ENCODE assay signal across 20 cellular contexts in the genomic region with DNA sequence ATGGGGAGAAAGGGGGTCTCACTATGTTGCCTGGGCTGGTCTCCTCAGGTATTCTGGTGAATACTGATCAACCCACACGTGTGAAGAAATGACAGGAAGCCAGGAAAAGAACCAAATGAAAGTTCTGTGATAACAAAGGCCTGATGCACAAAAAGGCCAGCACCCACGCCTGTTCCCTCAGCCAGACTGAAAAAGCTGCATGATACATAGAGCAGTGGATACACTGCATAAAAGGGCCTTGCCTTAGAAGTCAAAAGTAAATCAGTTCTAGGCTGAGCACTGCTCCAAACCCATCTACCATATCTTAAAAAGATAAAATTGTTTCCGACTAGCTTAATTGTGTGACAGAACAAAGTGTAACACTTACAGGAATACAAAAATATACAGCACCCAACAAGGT.
"Had no signal": no experiment of that assay in that cellular context is flagged by ENCODE, and none has a peak within 500 bp of the region (broad histone marks: within the 10 kb centered on the region; RNA-seq: fewer than 3 reads in every experiment).

No MANE protein-coding gene starts in this region.

- H3K27me3 Mint-ChIP-seq: naive thymus-derived CD4-positive, alpha-beta T cell; stimulated activated naive B cell treated with anti-CD40 and anti-IgM and Interleukin-4, amounts not matched to agents 10 μg/mL and 1 μg/mL and 100 μg/mL, for 72 hours; stimulated activated naive CD8-positive, alpha-beta T cell treated with anti-CD3 and anti-CD28 coated beads, Interleukin-15, amount 100 ng/mL, for 72 hours had no signal

- H3K4me1 Mint-ChIP-seq: stimulated activated naive B cell treated with anti-CD40 and anti-IgM and Interleukin-4, amounts not matched to agents 10 μg/mL and 1 μg/mL and 100 μg/mL, for 72 hours had no signal

- H3K4me1 ChIP-seq: colonic mucosa, esophagus squamous epithelium, gastroesophageal sphincter, psoas muscle had no signal

- ATAC-seq: gastroesophageal sphincter; left colon; naive thymus-derived CD4-positive, alpha-beta T cell; psoas muscle; stimulated activated naive B cell treated with anti-CD40 and anti-IgM and Interleukin-4, amounts not matched to agents 10 μg/mL and 1 μg/mL and 100 μg/mL, for 72 hours; stimulated activated naive CD8-positive, alpha-beta T cell treated with anti-CD3 and anti-CD28 coated beads, Interleukin-15, amount 100 ng/mL, for 72 hours had no signal

- H3K9me3 Mint-ChIP-seq: naive thymus-derived CD4-positive, alpha-beta T cell; stimulated activated naive B cell treated with anti-CD40 and anti-IgM and Interleukin-4, amounts not matched to agents 10 μg/mL and 1 μg/mL and 100 μg/mL, for 72 hours; stimulated activated naive CD8-positive, alpha-beta T cell treated with anti-CD3 and anti-CD28 coated beads, Interleukin-15, amount 100 ng/mL, for 72 hours had no signal

- H3K36me3 ChIP-seq: colonic mucosa had no signal

- DNase-seq: colonic mucosa; dermis blood vessel endothelial cell; esophagus squamous epithelium; foreskin fibroblast; glutamatergic neuron; kidney; left colon; mammary epithelial cell; naive thymus-derived CD4-positive, alpha-beta T cell; psoas muscle; retina; small intestine; stimulated activated CD4-positive, alpha-beta T cell treated with anti-CD3 and anti-CD28 coated beads, Interleukin-4, amount 100 ng/mL, for 4 hours; stimulated activated naive B cell treated with anti-CD40 and anti-IgM and Interleukin-4, amounts not matched to agents 10 μg/mL and 1 μg/mL and 100 μg/mL, for 72 hours; stimulated activated naive CD8-positive, alpha-beta T cell treated with anti-CD3 and anti-CD28 coated beads, Interleukin-15, amount 100 ng/mL, for 72 hours; trophoblast cell had no signal

- H3K27me3 ChIP-seq: colonic mucosa, esophagus squamous epithelium, gastroesophageal sphincter, hepatocyte, neutrophil had no signal

- H3K27ac ChIP-seq: colonic mucosa, esophagus squamous epithelium, gastroesophageal sphincter, hepatocyte, neutrophil, psoas muscle, thoracic aorta had no signal

- H3K9me3 ChIP-seq: colonic mucosa, esophagus squamous epithelium, gastroesophageal sphincter, neutrophil, psoas muscle, thoracic aorta had no signal

- H3K27ac Mint-ChIP-seq: stimulated activated naive B cell treated with anti-CD40 and anti-IgM and Interleukin-4, amounts not matched to agents 10 μg/mL and 1 μg/mL and 100 μg/mL, for 72 hours had no signal

- H3K4me3 ChIP-seq: colonic mucosa, esophagus squamous epithelium, gastroesophageal sphincter, hepatocyte, psoas muscle, thoracic aorta had no signal

- H3K4me3 Mint-ChIP-seq: naive thymus-derived CD4-positive, alpha-beta T cell; stimulated activated naive B cell treated with anti-CD40 and anti-IgM and Interleukin-4, amounts not matched to agents 10 μg/mL and 1 μg/mL and 100 μg/mL, for 72 hours; stimulated activated naive CD8-positive, alpha-beta T cell treated with anti-CD3 and anti-CD28 coated beads, Interleukin-15, amount 100 ng/mL, for 72 hours had no signal
